23 cellular contexts compared by ENCODE assay signal in the genomic region with DNA sequence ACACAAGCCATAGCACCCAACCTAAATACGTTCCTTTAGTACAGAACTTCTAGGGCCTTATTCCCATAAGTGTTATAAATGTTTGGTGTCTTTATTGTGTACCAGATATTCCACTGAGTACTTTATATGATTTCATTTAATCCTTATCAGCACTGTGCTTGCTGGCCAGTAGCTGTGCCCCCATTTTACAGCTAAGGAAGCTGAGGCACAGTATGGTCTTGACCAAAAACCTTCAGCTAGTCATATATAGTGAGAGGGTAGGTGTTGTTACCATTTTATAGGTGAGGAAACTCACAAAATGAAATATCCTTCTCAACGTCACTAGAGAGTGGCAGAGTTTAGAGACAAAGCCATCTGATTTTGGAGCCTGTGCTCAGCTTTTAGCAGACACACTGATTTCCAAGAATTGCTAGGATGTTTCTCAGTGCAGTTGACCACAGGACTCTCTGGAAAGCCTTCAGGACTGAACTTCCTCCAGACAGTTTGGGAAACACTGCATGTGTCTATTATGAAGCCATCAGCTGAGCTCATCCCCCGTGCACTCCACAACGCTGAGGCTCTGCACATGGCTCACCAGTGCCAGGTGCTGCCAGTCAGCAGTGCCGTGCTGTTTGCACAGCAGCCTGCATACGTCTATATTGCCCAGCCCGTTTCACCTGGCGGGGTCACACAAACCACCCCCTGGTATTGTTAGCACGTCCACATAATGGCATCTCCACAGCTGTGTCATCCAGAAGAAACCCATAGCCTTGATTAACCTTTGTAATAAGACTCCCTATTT. TPM values are rescaled to one million over a fixed set of nuclear protein-coding genes. Genes with fewer than 3 reads are reported as not detected.
DNase-seq lines count a peak whose midpoint lies in the region; ATAC-seq, FAIRE-seq and TF ChIP-seq lines count a peak whose summit lies in the region.
"Had no signal": no experiment of that assay in that cellular context is flagged by ENCODE, and none has a peak within 500 bp of the region (broad histone marks: within the 10 kb centered on the region; RNA-seq: fewer than 3 reads in every experiment).

No MANE protein-coding gene starts in this region.

- TF ChIP-seq CTCF in osteoblast (IDR thresholded peaks at IDR 0.05; ENCODE audit: extremely low read depth, low read depth, low read length) (no peak), right atrium auricular region (IDR thresholded peaks at IDR 0.05) (no peak)

- H3K4me1 ChIP-seq in osteoblast (ENCODE audit: insufficient read depth, low read length) (no peaks in the 10 kb centered on the region), right atrium auricular region (no peaks in the 10 kb centered on the region)
- H3K4me1 ChIP-seq: esophagus muscularis mucosa, gastroesophageal sphincter, transverse colon had no signal

- no peak for TF ChIP-seq POLR2A in GM12891 (IDR thresholded peaks at IDR 0.05; ENCODE audit: low read depth, low read length)

- ATAC-seq in HG03460 (IDR thresholded peaks at IDR 0.05; ENCODE audit: unreplicated experiment), result no peak
- ATAC-seq: activated T-cell treated with anti-CD3 and anti-CD28 coated beads, Interleukin-2, amount 50 U/mL, for 4 hours; gastroesophageal sphincter; SK-N-SH treated with all-trans-retinoic acid at 6 μM for 48 hours had no signal

- no peak for FAIRE-seq in GM12891 (lab: Jason Lieb, UNC)
- FAIRE-seq: islet of Langerhans had no signal

- H3K9me3 ChIP-seq in osteoblast (ENCODE audit: low read depth, low read length), result no peaks in the 10 kb centered on the region
- H3K9me3 ChIP-seq in right atrium auricular region, result no peaks in the 10 kb centered on the region
- H3K9me3 ChIP-seq: esophagus muscularis mucosa, gastroesophageal sphincter, transverse colon had no signal

- H2AFZ ChIP-seq in osteoblast (ENCODE audit: low read length), result no peak overlapping the region

- H3K4me2 ChIP-seq in osteoblast (ENCODE audit: insufficient read depth, low read length), result no peak overlapping the region

- no peaks in the 10 kb centered on the region for H3K27me3 ChIP-seq in osteoblast (ENCODE audit: insufficient read depth, low read length)
- H3K27me3 ChIP-seq in right atrium auricular region, result no peaks in the 10 kb centered on the region
- H3K27me3 ChIP-seq: esophagus muscularis mucosa, gastroesophageal sphincter, transverse colon had no signal

- H3K27ac ChIP-seq in osteoblast (ENCODE audit: low read depth, low read length), result no peak overlapping the region
- no peak overlapping the region for H3K27ac ChIP-seq in right atrium auricular region
- H3K27ac ChIP-seq: esophagus muscularis mucosa, gastroesophageal sphincter, transverse colon had no signal

- DNase-seq in GF-D8 (lab: John Stamatoyannopoulos, UW) (peak; percentile 52), NCI-H2029 (lab: John Stamatoyannopoulos, UW) (peak; percentile 74), OCI-M1 (lab: John Stamatoyannopoulos, UW) (peak; percentile 55), osteoblast (ENCODE audit: insufficient read length, low spot score, missing footprints) (peak; percentile 18), GM12891 (ENCODE audit: insufficient read length, low spot score) (no peak), right atrium auricular region (ENCODE audit: low spot score) (no peak)
- DNase-seq: activated CD4-positive, alpha-beta T cell treated with anti-CD3 and anti-CD28 coated beads for 48 hours; activated T-cell treated with anti-CD3 and anti-CD28 coated beads, Interleukin-2, amount 50 U/mL, for 4 hours; CD4-positive, CD25-positive, alpha-beta regulatory T cell; effector memory CD4-positive, alpha-beta T cell; NCI-H524; nephron progenitor cell; stimulated activated CD8-positive, alpha-beta memory T cell treated with anti-CD3 and anti-CD28 coated beads, Interleukin-4, amount 100 ng/mL, for 48 hours; transverse colon had no signal

- H3K36me3 ChIP-seq in osteoblast (ENCODE audit: insufficient read depth, low read length) (peaks cover 79% of the 10 kb centered on the region), right atrium auricular region (peaks cover 87% of the 10 kb centered on the region)

- no peaks in the 10 kb centered on the region for H4K20me1 ChIP-seq in osteoblast (ENCODE audit: insufficient read depth, low read length)

- H3K4me3 ChIP-seq in osteoblast (ENCODE audit: insufficient read depth, low read length), result no peak overlapping the region
- H3K4me3 ChIP-seq in right atrium auricular region, result no peak overlapping the region
- H3K4me3 ChIP-seq: esophagus muscularis mucosa, gastroesophageal sphincter, transverse colon had no signal

- H3K79me2 ChIP-seq in osteoblast (ENCODE audit: insufficient read depth, low read length), result no peaks in the 10 kb centered on the region

TF ChIP-seq in GM12891, 5 proteins besides CTCF, POLR2A, EP300 and RAD21:
- no peak for TF ChIP-seq POU2F2 (IDR thresholded peaks at IDR 0.05; ENCODE audit: low read depth, low read length)
- TF ChIP-seq PAX5 (IDR thresholded peaks at IDR 0.05; ENCODE audit: insufficient read depth, low read length, severe bottlenecking), result no peak
- no peak for TF ChIP-seq TAF1 (IDR thresholded peaks at IDR 0.05; ENCODE audit: low read depth, low read length)
- TF ChIP-seq SPI1 (IDR thresholded peaks at IDR 0.05; ENCODE audit: low read depth, low read length), result no peak
- no peak for TF ChIP-seq POLR2AphosphoS5 (IDR thresholded peaks at IDR 0.05; ENCODE audit: low read depth, low read length)

RNA-seq across cellular contexts. Expression of gene NPPA, which starts 15.4 kb away (rescaled TPM):
- total RNA-seq in osteoblast (not detected in 2 replicates), right atrium auricular region (over 10,000 TPM; 98,870 to 132,613 TPM)
- 0.36 TPM for polyA plus RNA-seq in GM12891 (2012; ENCODE audit: low read depth, missing spikeins)
- total RNA-seq: activated CD8-positive, alpha-beta memory T cell treated with anti-CD3 and anti-CD28 coated beads for 36 hours; activated T-cell treated with anti-CD3 and anti-CD28 coated beads, Interleukin-2, amount 50 U/mL, for 4 hours; CD4-positive, CD25-positive, alpha-beta regulatory T cell; liver; M059J; transverse colon had no signal
- polyA plus RNA-seq: CD4-positive, CD25-positive, alpha-beta regulatory T cell had no signal

RNA-seq across cellular contexts. Expression of gene CLCN6, which starts 26.1 kb away (rescaled TPM):
- total RNA-seq in osteoblast, result 21.0 and 22.4 TPM in 2 replicates
- 8.9 TPM for polyA plus RNA-seq in GM12891 (2012; ENCODE audit: low read depth, missing spikeins)
- total RNA-seq in right atrium auricular region, result 10 to 100 TPM; 14.8 to 15.2 TPM

RNA-seq across cellular contexts. Expression of gene MTHFR, which starts 26.4 kb away (rescaled TPM):
- total RNA-seq in osteoblast (32.6 and 34.5 TPM in 2 replicates), right atrium auricular region (10 to 100 TPM; 38.5 to 53.9 TPM)
- polyA plus RNA-seq in GM12891 (2012; ENCODE audit: low read depth, missing spikeins), result 7.0 TPM

RNA-seq across cellular contexts. Expression of gene NPPB, which starts 26.6 kb away (rescaled TPM):
- total RNA-seq in osteoblast (not detected in 2 replicates), right atrium auricular region (over 10,000 TPM in 1 of 2 donors, 1,000 to 10,000 TPM in 1; 1,081 to 10,488 TPM)
- polyA plus RNA-seq in GM12891 (2012; ENCODE audit: low read depth, missing spikeins), result not detected
- total RNA-seq: activated CD8-positive, alpha-beta memory T cell treated with anti-CD3 and anti-CD28 coated beads for 36 hours; activated T-cell treated with anti-CD3 and anti-CD28 coated beads, Interleukin-2, amount 50 U/mL, for 4 hours; CD4-positive, CD25-positive, alpha-beta regulatory T cell; cerebellum; esophagus muscularis mucosa; gastroesophageal sphincter; liver; transverse colon had no signal
- polyA plus RNA-seq: CD4-positive, CD25-positive, alpha-beta regulatory T cell; liver had no signal

Comparison
In these comparisons a context has a peak if more than half of its experiments do, and no peak if none do; other contexts are left out.
1. DNase-seq: peak in GF-D8 (single experiment), NCI-H2029 (single experiment), OCI-M1 (single experiment) and osteoblast (single experiment); none in GM12891 (single experiment) and right atrium auricular region (single experiment).
2. RNA of gene NPPA, which starts 15.4 kb away (total RNA-seq): 98,870 to 132,613 TPM in right atrium auricular region; not detected in osteoblast; every median in the first group is over 1,000 times any median in the second.